Comparison of ENCODE assay signal across 8 cellular contexts in genomic region chr16:15887283-15887682, GRCh38. TPM values are rescaled to one million over a fixed set of nuclear protein-coding genes. Genes with fewer than 3 reads are reported as not detected.
DNase-seq lines count a peak whose midpoint lies in the region; ATAC-seq and TF ChIP-seq lines count a peak whose summit lies in the region.

No MANE protein-coding gene starts in this region.

- ATAC-seq in activated T-cell treated with anti-CD3 and anti-CD28 coated beads, Interleukin-2, amount 50 U/mL, for 4 hours = no peak
- no peak for ATAC-seq in activated naive CD8-positive, alpha-beta T cell treated with anti-CD3 and anti-CD28 coated beads, Interleukin-2, amount 50 U/mL, for 24 hours

- H3K27me3 Mint-ChIP-seq in activated T-cell treated with anti-CD3 and anti-CD28 coated beads, Interleukin-2, amount 50 U/mL, for 4 hours (ENCODE audit: low read depth) = no peaks in the 10 kb centered on the region
- no peaks in the 10 kb centered on the region for H3K27me3 Mint-ChIP-seq in activated naive CD8-positive, alpha-beta T cell treated with anti-CD3 and anti-CD28 coated beads, Interleukin-2, amount 50 U/mL, for 24 hours

- TF ChIP-seq RAD21 in liver (IDR thresholded peaks at IDR 0.05) = no peak

- H3K9me3 Mint-ChIP-seq in activated T-cell treated with anti-CD3 and anti-CD28 coated beads, Interleukin-2, amount 50 U/mL, for 4 hours = no peaks in the 10 kb centered on the region
- H3K9me3 Mint-ChIP-seq in activated naive CD8-positive, alpha-beta T cell treated with anti-CD3 and anti-CD28 coated beads, Interleukin-2, amount 50 U/mL, for 24 hours = no peaks in the 10 kb centered on the region

- TF ChIP-seq CTCF in liver (IDR thresholded peaks at IDR 0.05; ENCODE audit: low read depth, low read length, missing input control) (no peak), tibial nerve (IDR thresholded peaks at IDR 0.05) (no peak)

- H3K9me3 ChIP-seq in liver (ENCODE audit: control insufficient read depth in 4 of 4, low read length in 3 of 4) (no peaks in the 10 kb centered on the region), tibial nerve (no peaks in the 10 kb centered on the region)

- no peak overlapping the region for H3K9ac ChIP-seq in liver (ENCODE audit: low read depth in 1 of 2, low read length in 2 of 2)

- H3K4me3 ChIP-seq in liver (ENCODE audit: low read depth in 1 of 3, low read length in 3 of 3) (peak overlapping the region; percentile 68 to 100 (median 73)), tibial nerve (peak overlapping the region in 3 of 4 donors; percentile 90 to 97 (median 96))

- peaks cover 0 to 8% (median 5%) of the 10 kb centered on the region in 4 donors for H3K36me3 ChIP-seq in liver (ENCODE audit: control insufficient read depth in 4 of 4, insufficient read depth in 3 of 4, low read depth in 1 of 4, low read length in 3 of 4)
- H3K36me3 ChIP-seq in tibial nerve = peaks cover 0 to 16% (median 1%) of the 10 kb centered on the region in 3 donors

- no peak for DNase-seq in activated T-cell treated with anti-CD3 and anti-CD28 coated beads, Interleukin-2, amount 50 U/mL, for 4 hours
- no peak for DNase-seq in activated T-cell treated with anti-CD3 and anti-CD28 coated beads, Interleukin-2, amount 50 U/mL, for 48 hours
- DNase-seq in activated naive CD8-positive, alpha-beta T cell treated with anti-CD3 and anti-CD28 coated beads, Interleukin-2, amount 50 U/mL, for 24 hours = no peak
- DNase-seq in tibial nerve (ENCODE audit: low spot score in 2 of 2) (no peak), COLO829 (ENCODE audit: low spot score) (no peak), NCI-H1048 (lab: John Stamatoyannopoulos, UW) (no peak), NCI-H2196 (lab: John Stamatoyannopoulos, UW; ENCODE audit: unreplicated experiment) (no peak)

- H3K27me3 ChIP-seq in liver (ENCODE audit: control insufficient read depth in 4 of 4, insufficient read depth in 4 of 4, low read length in 3 of 4) (no peaks in the 10 kb centered on the region), tibial nerve (no peaks in the 10 kb centered on the region)

- peak overlapping the region; percentile 99 for H3K4me3 Mint-ChIP-seq in activated T-cell treated with anti-CD3 and anti-CD28 coated beads, Interleukin-2, amount 50 U/mL, for 4 hours
- peak overlapping the region; percentile 97 for H3K4me3 Mint-ChIP-seq in activated naive CD8-positive, alpha-beta T cell treated with anti-CD3 and anti-CD28 coated beads, Interleukin-2, amount 50 U/mL, for 24 hours

- peak overlapping the region; percentile 46 for H3K27ac Mint-ChIP-seq in activated naive CD8-positive, alpha-beta T cell treated with anti-CD3 and anti-CD28 coated beads, Interleukin-2, amount 50 U/mL, for 24 hours

- no peak for TF ChIP-seq EP300 in tibial nerve (IDR thresholded peaks at IDR 0.05)

- TF ChIP-seq POLR2A in tibial nerve (IDR thresholded peaks at IDR 0.05) = no peak

- WGBS in liver = 94% methylated on average over 4 of the region's 4 CpGs
- 82 to 90% methylated on average over 4 of the region's 4 CpGs for WGBS in tibial nerve, 2 donors

- no peak overlapping the region for H3K27ac ChIP-seq in liver (ENCODE audit: low read depth in 1 of 2, low read length in 2 of 2)
- no peak overlapping the region for H3K27ac ChIP-seq in tibial nerve

- peaks cover 33% of the 10 kb centered on the region for H3K4me1 Mint-ChIP-seq in activated T-cell treated with anti-CD3 and anti-CD28 coated beads, Interleukin-2, amount 50 U/mL, for 4 hours (ENCODE audit: low read depth)
- H3K4me1 Mint-ChIP-seq in activated naive CD8-positive, alpha-beta T cell treated with anti-CD3 and anti-CD28 coated beads, Interleukin-2, amount 50 U/mL, for 24 hours = peaks cover 39% of the 10 kb centered on the region

- peaks cover 1 to 15% (median 11%) of the 10 kb centered on the region in 4 donors for H3K4me1 ChIP-seq in liver (ENCODE audit: control insufficient read depth in 4 of 4, insufficient read depth in 4 of 4, low read length in 3 of 4)
- peaks cover 0 to 31% (median 12%) of the 10 kb centered on the region in 4 donors for H3K4me1 ChIP-seq in tibial nerve

- peaks cover 7% of the 10 kb centered on the region for H3K36me3 Mint-ChIP-seq in activated T-cell treated with anti-CD3 and anti-CD28 coated beads, Interleukin-2, amount 50 U/mL, for 4 hours (ENCODE audit: insufficient read depth)
- peaks cover 8% of the 10 kb centered on the region for H3K36me3 Mint-ChIP-seq in activated naive CD8-positive, alpha-beta T cell treated with anti-CD3 and anti-CD28 coated beads, Interleukin-2, amount 50 U/mL, for 24 hours (ENCODE audit: low read depth)

TF ChIP-seq in liver, 16 proteins besides CTCF, POLR2A, EP300 and RAD21:
- TF ChIP-seq REST (IDR thresholded peaks at IDR 0.05) = no peak
- no peak for TF ChIP-seq ATF3 (IDR thresholded peaks at IDR 0.05)
- no peak for TF ChIP-seq GABPA (IDR thresholded peaks at IDR 0.05 in 1 of 2, conservative IDR thresholded peaks at IDR 0.05 in 1 of 2)
- no peak for TF ChIP-seq HNF4A (conservative IDR thresholded peaks at IDR 0.05)
- TF ChIP-seq HNF4G (IDR thresholded peaks at IDR 0.05) = no peak
- TF ChIP-seq NR2F2 (IDR thresholded peaks at IDR 0.05) = no peak
- TF ChIP-seq FOXA1 (IDR thresholded peaks at IDR 0.05) = no peak
- TF ChIP-seq, protein P1, sequence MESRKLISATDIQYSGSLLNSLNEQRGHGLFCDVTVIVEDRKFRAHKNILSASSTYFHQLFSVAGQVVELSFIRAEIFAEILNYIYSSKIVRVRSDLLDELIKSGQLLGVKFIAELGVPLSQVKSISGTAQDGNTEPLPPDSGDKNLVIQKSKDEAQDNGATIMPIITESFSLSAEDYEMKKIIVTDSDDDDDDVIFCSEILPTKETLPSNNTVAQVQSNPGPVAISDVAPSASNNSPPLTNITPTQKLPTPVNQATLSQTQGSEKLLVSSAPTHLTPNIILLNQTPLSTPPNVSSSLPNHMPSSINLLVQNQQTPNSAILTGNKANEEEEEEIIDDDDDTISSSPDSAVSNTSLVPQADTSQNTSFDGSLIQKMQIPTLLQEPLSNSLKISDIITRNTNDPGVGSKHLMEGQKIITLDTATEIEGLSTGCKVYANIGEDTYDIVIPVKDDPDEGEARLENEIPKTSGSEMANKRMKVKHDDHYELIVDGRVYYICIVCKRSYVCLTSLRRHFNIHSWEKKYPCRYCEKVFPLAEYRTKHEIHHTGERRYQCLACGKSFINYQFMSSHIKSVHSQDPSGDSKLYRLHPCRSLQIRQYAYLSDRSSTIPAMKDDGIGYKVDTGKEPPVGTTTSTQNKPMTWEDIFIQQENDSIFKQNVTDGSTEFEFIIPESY (IDR thresholded peaks at IDR 0.05) = no peak
- TF ChIP-seq FOXA2 (IDR thresholded peaks at IDR 0.05) = no peak
- TF ChIP-seq RXRA (IDR thresholded peaks at IDR 0.05) = no peak
- no peak for TF ChIP-seq JUND (IDR thresholded peaks at IDR 0.05)
- TF ChIP-seq SP1 (IDR thresholded peaks at IDR 0.05) = no peak
- TF ChIP-seq YY1 (IDR thresholded peaks at IDR 0.05) = no peak
- TF ChIP-seq EGR1 (IDR thresholded peaks at IDR 0.05; ENCODE audit: low read depth in 2 of 2) = no peak
- no peak for TF ChIP-seq TAF1 (conservative IDR thresholded peaks at IDR 0.05)
- no peak for TF ChIP-seq MAX (IDR thresholded peaks at IDR 0.05)

RNA-seq across cellular contexts. Expression of gene CEP20, which starts 1.1 kb away (rescaled TPM):
- 10 to 100 TPM; 41.6 to 50.2 (median 44.6) TPM for total RNA-seq in activated T-cell treated with anti-CD3 and anti-CD28 coated beads, Interleukin-2, amount 50 U/mL, for 4 hours
- total RNA-seq in liver (10 to 100 TPM; 13.2 to 19.2 TPM), tibial nerve (10 to 100 TPM; 23.7 to 42.0 (median 25.0) TPM)
- polyA plus RNA-seq in liver = 10 to 100 TPM; 10.7 to 13.4 TPM

RNA-seq across cellular contexts. Expression of gene MYH11, which starts 30.5 kb away (rescaled TPM):
- under 1 TPM; 0.33 to 0.55 (median 0.33) TPM for total RNA-seq in activated T-cell treated with anti-CD3 and anti-CD28 coated beads, Interleukin-2, amount 50 U/mL, for 4 hours
- total RNA-seq in liver (10 to 100 TPM in 1 of 2 donors, under 1 TPM in 1; 0.51 to 33.7 TPM), tibial nerve (10 to 100 TPM; 33.7 to 90.9 (median 71.8) TPM)
- 1 to 10 TPM; 1.1 to 6.9 TPM for polyA plus RNA-seq in liver
